8 cellular contexts compared by ENCODE assay signal in genomic region chr9:129823934-129824601, GRCh38. TPM values are rescaled to one million over a fixed set of nuclear protein-coding genes. Genes with fewer than 3 reads are reported as not detected.
DNase-seq lines count a peak whose midpoint lies in the region; ATAC-seq, FAIRE-seq and TF ChIP-seq lines count a peak whose summit lies in the region.

TSS of gene TOR1A (minus strand) at chr9:129824136. CDS start at chr9:129824085, 51 bp downstream.

- POLR2A ChIA-PET in PC-3 (lab: Charles Lee; ENCODE audit: unreplicated experiment): no interaction called here

- H3K36me3 ChIP-seq in PC-3 (ENCODE audit: low read depth, low read length) (peaks cover 13% of the 10 kb centered on the region), mucosa of rectum (ENCODE audit: control insufficient read depth in 2 of 2, insufficient read depth in 2 of 2, low read length in 2 of 2) (peaks cover 22 to 37% of the 10 kb centered on the region in 2 donors)

- FAIRE-seq in D721Med (lab: Jason Lieb, UNC): no peak

- H3K4me2 ChIP-seq in PC-3 (ENCODE audit: low read length): peak within 1 kb of the TSS; percentile 89

- H3K79me2 ChIP-seq in PC-3 (ENCODE audit: low read length): peaks cover 14% of the 10 kb centered on the region

- peak within 1 kb of the TSS; percentile 87 for H3K9ac ChIP-seq in PC-3 (ENCODE audit: low read length)
- H3K9ac ChIP-seq in mucosa of rectum (ENCODE audit: low read depth in 1 of 2, low read length in 2 of 2): peak within 1 kb of the TSS; percentile 72 to 79

- no TSS peak for BruUV-seq in PC-3 (replicated peaks; lab: Mats Ljungman, UMichigan)

- CTCF ChIA-PET in PC-3 (lab: Charles Lee): no interaction called here

- TF ChIP-seq POLR2A in erythroblast (IDR thresholded peaks at IDR 0.05; ENCODE audit: low read length): peak; percentile 70

- H3K9me3 ChIP-seq in PC-3 (ENCODE audit: low read length) (no peaks in the 10 kb centered on the region), mucosa of rectum (ENCODE audit: control insufficient read depth in 2 of 2, low read length in 2 of 2) (no peaks in the 10 kb centered on the region)

- TF ChIP-seq CTCF in D721Med (IDR thresholded peaks at IDR 0.05; ENCODE audit: insufficient read depth, missing control alignments) (no peak), PC-3 (conservative IDR thresholded peaks at IDR 0.05; ENCODE audit: low read depth, low read length) (no peak)

- TF ChIP-seq RAD21 in Ishikawa (IDR thresholded peaks at IDR 0.05; ENCODE audit: low read depth): no peak

- no peaks in the 10 kb centered on the region for H3F3A ChIP-seq in PC-3 (ENCODE audit: low read length, unreplicated experiment)

- no peaks in the 10 kb centered on the region for H3K27me3 ChIP-seq in PC-3 (ENCODE audit: low read length)
- H3K27me3 ChIP-seq in mucosa of rectum (ENCODE audit: control insufficient read depth in 2 of 2, insufficient read depth in 2 of 2, low read length in 2 of 2): no peaks in the 10 kb centered on the region

- peak; percentile 66 for DNase-seq in D721Med (ENCODE audit: insufficient read length, low spot score)
- DNase-seq in PC-3: peak; percentile 82
- peak; percentile 91 for DNase-seq in activated T-cell treated with anti-CD3 and anti-CD28 coated beads, Interleukin-2, amount 50 U/mL, for 1 hour
- DNase-seq in erythroblast (lab: John Stamatoyannopoulos, UW): peak; percentile 96 to 97
- DNase-seq in stimulated activated CD8-positive, alpha-beta memory T cell treated with anti-CD3 and anti-CD28 coated beads, Interleukin-4, amount 100 ng/mL, for 48 hours: peak; percentile 95

- H3K4me1 ChIP-seq in PC-3 (ENCODE audit: insufficient read depth, low read length) (peaks cover 5% of the 10 kb centered on the region; the same call in 1 of the 2 replicates), mucosa of rectum (ENCODE audit: control insufficient read depth in 2 of 2, insufficient read depth in 2 of 2, low read length in 2 of 2) (peaks cover 3 to 7% of the 10 kb centered on the region in 2 donors)

- no peak; the same call in 1 of the 2 replicates for TF ChIP-seq EP300 in Ishikawa (IDR thresholded peaks at IDR 0.05; ENCODE audit: borderline replicate concordance)

- peak within 1 kb of the TSS; percentile 59 for H2AFZ ChIP-seq in PC-3 (ENCODE audit: low read length)

- no peaks in the 10 kb centered on the region for H3K9me2 ChIP-seq in PC-3 (replicated peaks; ENCODE audit: low read length)

- H4K20me1 ChIP-seq in PC-3 (ENCODE audit: low read length): no peaks in the 10 kb centered on the region

- H3K27ac ChIP-seq in PC-3 (ENCODE audit: low read length) (no peak within 1 kb of the TSS), mucosa of rectum (ENCODE audit: low read depth in 2 of 2, low read length in 2 of 2) (peak within 1 kb of the TSS; percentile 57 to 76)

- H3K4me3 ChIP-seq in PC-3 (ENCODE audit: low read length) (peak within 1 kb of the TSS; percentile 82), mucosa of rectum (ENCODE audit: low read length in 2 of 2) (peak within 1 kb of the TSS; percentile 79 to 94)

- intact Hi-C loops in PC-3 (cut with micrococcal nuclease): no loop called here

- ATAC-seq in GM21528 (IDR thresholded peaks at IDR 0.05; ENCODE audit: low FRiP score, unreplicated experiment): peak; percentile 82
- ATAC-seq in PC-3: peak; percentile 83

TF ChIP-seq in Ishikawa, 13 proteins besides CTCF, POLR2A, EP300 and RAD21:
- TF ChIP-seq EGR1 (IDR thresholded peaks at IDR 0.05) (peak; percentile 98), ZBTB7A (IDR thresholded peaks at IDR 0.05; ENCODE audit: low read depth) (no peak), TAF1 (IDR thresholded peaks at IDR 0.05; ENCODE audit: low read depth) (peak; percentile 96), YY1 (IDR thresholded peaks at IDR 0.05; ENCODE audit: low read depth) (peak; percentile 100), TCF12 (IDR thresholded peaks at IDR 0.05; ENCODE audit: low read depth) (peak; percentile 79), FOXM1 (IDR thresholded peaks at IDR 0.05; ENCODE audit: borderline replicate concordance, low read depth) (no peak), CREB1 (IDR thresholded peaks at IDR 0.05; ENCODE audit: low read depth) (0 out of 2 replicates have a peak, but pooled peaks have one; percentile 17), TEAD4 (IDR thresholded peaks at IDR 0.05) (peak; percentile 18; the same call in 1 of the 2 replicates), NFIC (IDR thresholded peaks at IDR 0.05) (0 out of 2 replicates have a peak, but pooled peaks have one; percentile 23), CEBPB (IDR thresholded peaks at IDR 0.05) (no peak), MAX (IDR thresholded peaks at IDR 0.05) (peak; percentile 94)
- TF ChIP-seq, protein P1, sequence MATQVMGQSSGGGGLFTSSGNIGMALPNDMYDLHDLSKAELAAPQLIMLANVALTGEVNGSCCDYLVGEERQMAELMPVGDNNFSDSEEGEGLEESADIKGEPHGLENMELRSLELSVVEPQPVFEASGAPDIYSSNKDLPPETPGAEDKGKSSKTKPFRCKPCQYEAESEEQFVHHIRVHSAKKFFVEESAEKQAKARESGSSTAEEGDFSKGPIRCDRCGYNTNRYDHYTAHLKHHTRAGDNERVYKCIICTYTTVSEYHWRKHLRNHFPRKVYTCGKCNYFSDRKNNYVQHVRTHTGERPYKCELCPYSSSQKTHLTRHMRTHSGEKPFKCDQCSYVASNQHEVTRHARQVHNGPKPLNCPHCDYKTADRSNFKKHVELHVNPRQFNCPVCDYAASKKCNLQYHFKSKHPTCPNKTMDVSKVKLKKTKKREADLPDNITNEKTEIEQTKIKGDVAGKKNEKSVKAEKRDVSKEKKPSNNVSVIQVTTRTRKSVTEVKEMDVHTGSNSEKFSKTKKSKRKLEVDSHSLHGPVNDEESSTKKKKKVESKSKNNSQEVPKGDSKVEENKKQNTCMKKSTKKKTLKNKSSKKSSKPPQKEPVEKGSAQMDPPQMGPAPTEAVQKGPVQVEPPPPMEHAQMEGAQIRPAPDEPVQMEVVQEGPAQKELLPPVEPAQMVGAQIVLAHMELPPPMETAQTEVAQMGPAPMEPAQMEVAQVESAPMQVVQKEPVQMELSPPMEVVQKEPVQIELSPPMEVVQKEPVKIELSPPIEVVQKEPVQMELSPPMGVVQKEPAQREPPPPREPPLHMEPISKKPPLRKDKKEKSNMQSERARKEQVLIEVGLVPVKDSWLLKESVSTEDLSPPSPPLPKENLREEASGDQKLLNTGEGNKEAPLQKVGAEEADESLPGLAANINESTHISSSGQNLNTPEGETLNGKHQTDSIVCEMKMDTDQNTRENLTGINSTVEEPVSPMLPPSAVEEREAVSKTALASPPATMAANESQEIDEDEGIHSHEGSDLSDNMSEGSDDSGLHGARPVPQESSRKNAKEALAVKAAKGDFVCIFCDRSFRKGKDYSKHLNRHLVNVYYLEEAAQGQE (IDR thresholded peaks at IDR 0.05; ENCODE audit: low read depth): no peak
- TF ChIP-seq, protein P2, sequence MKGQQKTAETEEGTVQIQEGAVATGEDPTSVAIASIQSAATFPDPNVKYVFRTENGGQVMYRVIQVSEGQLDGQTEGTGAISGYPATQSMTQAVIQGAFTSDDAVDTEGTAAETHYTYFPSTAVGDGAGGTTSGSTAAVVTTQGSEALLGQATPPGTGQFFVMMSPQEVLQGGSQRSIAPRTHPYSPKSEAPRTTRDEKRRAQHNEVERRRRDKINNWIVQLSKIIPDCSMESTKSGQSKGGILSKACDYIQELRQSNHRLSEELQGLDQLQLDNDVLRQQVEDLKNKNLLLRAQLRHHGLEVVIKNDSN (IDR thresholded peaks at IDR 0.05): peak; percentile 91

RNA-seq across cellular contexts. Expression of gene TOR1A, which starts in this region (rescaled TPM):
- 28.2 and 29.8 TPM in 2 replicates for total RNA-seq in PC-3 (2014; rRNA removed)
